In the genomic region with DNA sequence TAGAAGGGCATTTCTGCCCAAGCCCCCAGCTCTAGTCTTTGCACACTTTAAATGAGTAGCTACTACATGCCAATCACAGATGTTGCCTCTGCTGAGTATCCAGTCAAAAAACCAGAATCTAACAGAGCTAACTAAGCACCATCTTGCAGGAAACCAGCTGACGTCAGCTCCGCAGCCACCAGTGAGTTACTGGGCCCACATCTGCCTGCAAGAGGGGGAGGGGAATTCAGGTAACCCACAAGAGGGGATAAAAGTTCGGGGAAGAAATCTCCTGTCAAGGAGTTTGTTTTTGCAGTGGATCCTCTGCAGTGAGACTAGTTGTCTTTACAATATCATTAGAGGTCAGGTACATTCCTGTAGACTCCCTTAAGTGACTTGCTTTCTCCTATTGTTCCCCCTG, we compare ENCODE assay signal across 1 cellular context.
A peak's percentile ranks its signal among the peaks of the same experiment; 100 is the strongest.
TF ChIP-seq lines count a peak whose summit lies in the region.

No MANE protein-coding gene starts in this region.

TF ChIP-seq in HepG2, 621 proteins besides CTCF, POLR2A, EP300 and RAD21:
- TF ChIP-seq MAFK (conservative IDR thresholded peaks at IDR 0.05 in 1 of 2, IDR thresholded peaks at IDR 0.05 in 1 of 2; ENCODE audit: low read length in 2 of 2): 0 out of 4 replicates have a peak, but pooled peaks of 1 of the 2 experiments have one; percentile 11
- TF ChIP-seq, protein P1, sequence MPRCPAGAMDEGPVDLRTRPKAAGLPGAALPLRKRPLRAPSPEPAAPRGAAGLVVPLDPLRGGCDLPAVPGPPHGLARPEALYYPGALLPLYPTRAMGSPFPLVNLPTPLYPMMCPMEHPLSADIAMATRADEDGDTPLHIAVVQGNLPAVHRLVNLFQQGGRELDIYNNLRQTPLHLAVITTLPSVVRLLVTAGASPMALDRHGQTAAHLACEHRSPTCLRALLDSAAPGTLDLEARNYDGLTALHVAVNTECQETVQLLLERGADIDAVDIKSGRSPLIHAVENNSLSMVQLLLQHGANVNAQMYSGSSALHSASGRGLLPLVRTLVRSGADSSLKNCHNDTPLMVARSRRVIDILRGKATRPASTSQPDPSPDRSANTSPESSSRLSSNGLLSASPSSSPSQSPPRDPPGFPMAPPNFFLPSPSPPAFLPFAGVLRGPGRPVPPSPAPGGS (CRISPR knock-in tag; IDR thresholded peaks at IDR 0.05): no peak
